Comparison of ENCODE assay signal across 7 cellular contexts in the genomic region with DNA sequence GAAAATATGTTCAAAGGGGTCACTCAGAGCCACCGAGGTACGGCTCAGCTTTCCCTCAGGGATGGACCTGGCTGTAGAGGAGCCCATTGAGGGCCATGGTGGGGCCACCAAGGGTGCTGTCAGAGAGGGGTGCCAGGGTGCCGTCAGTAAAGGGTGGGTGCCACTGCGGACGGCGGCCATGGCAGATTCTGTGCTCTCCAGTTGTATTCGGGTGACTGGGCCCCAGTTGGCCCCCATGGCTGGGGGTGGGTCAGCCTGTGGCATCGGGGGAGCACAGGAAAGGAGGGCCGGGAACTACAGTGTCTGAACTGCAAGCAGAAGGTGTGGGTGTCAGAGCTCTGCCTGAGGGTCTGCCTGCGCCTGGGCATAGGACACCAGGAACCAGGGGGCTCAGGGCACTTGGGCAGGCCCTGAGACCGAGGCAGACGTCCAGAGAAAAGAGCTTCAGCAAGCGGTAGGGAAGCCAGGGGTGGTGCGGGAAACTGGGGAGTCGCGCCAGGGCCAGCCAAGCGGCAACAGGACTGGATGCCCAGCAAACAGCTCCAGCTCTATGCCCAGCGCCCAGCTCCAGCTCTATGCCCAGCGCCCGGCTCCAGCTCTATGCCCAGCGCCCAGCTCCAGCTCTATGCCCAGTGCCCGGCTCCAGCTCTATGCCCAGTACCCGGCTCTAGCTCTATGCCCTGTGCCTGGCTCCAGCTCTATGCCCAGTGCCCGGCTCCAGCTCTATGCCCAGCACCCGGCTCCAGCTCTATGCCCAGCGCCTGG.
"Had no signal": no experiment of that assay in that cellular context is flagged by ENCODE, and none has a peak within 500 bp of the region (broad histone marks: within the 10 kb centered on the region; RNA-seq: fewer than 3 reads in every experiment).

No MANE protein-coding gene starts in this region.

- H3K36me3 Mint-ChIP-seq: IgD-negative memory B cell had no signal

- H3K27ac Mint-ChIP-seq: HFFc6, IgD-negative memory B cell had no signal

- FAIRE-seq: HepG2 had no signal

- H3K4me1 Mint-ChIP-seq: IgD-negative memory B cell had no signal

- H3K9me3 Mint-ChIP-seq: IgD-negative memory B cell had no signal

- H3K4me3 Mint-ChIP-seq: HFFc6, IgD-negative memory B cell had no signal

- DNase-seq: GM23248, GOT3, H7, HFFc6, KBM-7 had no signal
